Comparison of ENCODE assay signal across 14 cellular contexts in genomic region chr7:95828824-95829428, GRCh38.
"Had no signal": no experiment of that assay in that cellular context is flagged by ENCODE, and none has a peak within 500 bp of the region (broad histone marks: within the 10 kb centered on the region; RNA-seq: fewer than 3 reads in every experiment).

No MANE protein-coding gene starts in this region.

- ATAC-seq: activated CD4-positive, CD25-positive, alpha-beta regulatory T cell treated with anti-CD3 and anti-CD28 coated beads, Interleukin-2, amount 50 U/mL, for 24 hours; body of pancreas; right lobe of liver; T-cell had no signal

- H3K36me3 ChIP-seq: esophagus muscularis mucosa, prostate gland, right lobe of liver had no signal

- H3K27me3 Mint-ChIP-seq: activated naive CD4-positive, alpha-beta T cell treated with anti-CD3 and anti-CD28 coated beads, Interleukin-2, amount 10 ng/mL, durations not matched to agents 7 days and 5 days; central memory CD8-positive, alpha-beta T cell; stimulated activated naive CD8-positive, alpha-beta T cell treated with anti-CD3 and anti-CD28 coated beads, Interleukin-15, Interleukin-2, amounts not matched to agents 100 ng/mL and 50 ng/mL, for 24 hours; T-cell; type B pancreatic cell had no signal

- H3K27ac ChIP-seq: body of pancreas, esophagus muscularis mucosa, prostate gland, right lobe of liver had no signal

- H3K36me3 Mint-ChIP-seq: activated naive CD4-positive, alpha-beta T cell treated with anti-CD3 and anti-CD28 coated beads, Interleukin-2, amount 10 ng/mL, durations not matched to agents 7 days and 5 days; T-cell; type B pancreatic cell had no signal

- H3K4me3 ChIP-seq: body of pancreas, esophagus muscularis mucosa, prostate gland, right lobe of liver had no signal

- DNase-seq: activated naive CD4-positive, alpha-beta T cell treated with anti-CD3 and anti-CD28 coated beads, Interleukin-2, amount 10 ng/mL, durations not matched to agents 7 days and 5 days; body of pancreas; cortex of kidney; effector CD4-positive, alpha-beta T cell; right lobe of liver; T-cell; T-helper 9 cell had no signal

- H3K9me3 ChIP-seq: body of pancreas, esophagus muscularis mucosa, prostate gland, right lobe of liver had no signal

- H3K4me3 Mint-ChIP-seq: activated naive CD4-positive, alpha-beta T cell treated with anti-CD3 and anti-CD28 coated beads, Interleukin-2, amount 10 ng/mL, durations not matched to agents 7 days and 5 days; central memory CD8-positive, alpha-beta T cell; nephron; stimulated activated naive CD8-positive, alpha-beta T cell treated with anti-CD3 and anti-CD28 coated beads, Interleukin-15, Interleukin-2, amounts not matched to agents 100 ng/mL and 50 ng/mL, for 24 hours; T-cell; type B pancreatic cell had no signal

- H3K4me1 ChIP-seq: body of pancreas, esophagus muscularis mucosa, prostate gland, right lobe of liver had no signal

- H3K27ac Mint-ChIP-seq: activated naive CD4-positive, alpha-beta T cell treated with anti-CD3 and anti-CD28 coated beads, Interleukin-2, amount 10 ng/mL, durations not matched to agents 7 days and 5 days; nephron; stimulated activated naive CD8-positive, alpha-beta T cell treated with anti-CD3 and anti-CD28 coated beads, Interleukin-15, Interleukin-2, amounts not matched to agents 100 ng/mL and 50 ng/mL, for 24 hours; T-cell; type B pancreatic cell had no signal

- H3K4me1 Mint-ChIP-seq: activated naive CD4-positive, alpha-beta T cell treated with anti-CD3 and anti-CD28 coated beads, Interleukin-2, amount 10 ng/mL, durations not matched to agents 7 days and 5 days; central memory CD8-positive, alpha-beta T cell; nephron; T-cell had no signal

- H3K9me3 Mint-ChIP-seq: activated naive CD4-positive, alpha-beta T cell treated with anti-CD3 and anti-CD28 coated beads, Interleukin-2, amount 10 ng/mL, durations not matched to agents 7 days and 5 days; central memory CD8-positive, alpha-beta T cell; stimulated activated naive CD8-positive, alpha-beta T cell treated with anti-CD3 and anti-CD28 coated beads, Interleukin-15, Interleukin-2, amounts not matched to agents 100 ng/mL and 50 ng/mL, for 24 hours; T-cell; type B pancreatic cell had no signal

- H3K27me3 ChIP-seq: body of pancreas, esophagus muscularis mucosa, right lobe of liver had no signal
